Comparison of ENCODE assay signal across 8 cellular contexts in genomic region chr16:86566601-86566965, GRCh38. TPM values are rescaled to one million over a fixed set of nuclear protein-coding genes. Genes with fewer than 3 reads are reported as not detected.
DNase-seq lines count a peak whose midpoint lies in the region; ATAC-seq and TF ChIP-seq lines count a peak whose summit lies in the region.

Gene FOXC2, plus strand, starts transcription at chr16:86566829. Its CDS starts 507 bp downstream, at chr16:86567336.

- H3K27me3 ChIP-seq in colonic mucosa (peaks cover 75% of the 10 kb centered on the region), layer of hippocampus (ENCODE audit: control insufficient read depth, insufficient read depth, low read length) (peaks cover 32% of the 10 kb centered on the region)

- H3K9ac ChIP-seq in ES-I3 (ENCODE audit: low read depth, low read length): peak within 1 kb of the TSS; percentile 71; the same call in 1 of the 2 replicates
- peak within 1 kb of the TSS in 1 of 2 donors; percentile 35 for H3K9ac ChIP-seq in colonic mucosa (ENCODE audit: low read depth in 2 of 2, low read length in 2 of 2)

- H3K4me1 ChIP-seq in ES-I3 (ENCODE audit: insufficient read depth, low read length): peaks cover 23% of the 10 kb centered on the region
- H3K4me1 ChIP-seq in colonic mucosa: no peaks in the 10 kb centered on the region

- no peak within 1 kb of the TSS for H3K27ac ChIP-seq in colonic mucosa
- H3K27ac ChIP-seq in layer of hippocampus (ENCODE audit: low read depth, low read length): peak within 1 kb of the TSS; percentile 18

- H3K36me3 ChIP-seq in ES-I3 (ENCODE audit: insufficient read depth, low read length): no peaks in the 10 kb centered on the region
- H3K36me3 ChIP-seq in colonic mucosa: no peaks in the 10 kb centered on the region

- H3K4me3 ChIP-seq in colonic mucosa: no peak within 1 kb of the TSS

- no peak for TF ChIP-seq CTCF in colonic mucosa (IDR thresholded peaks at IDR 0.05)

- intact Hi-C loops in colonic mucosa (cut with DNase I): loop anchor here (10.0 kb wide), 1 partner anchor 638 kb away; no protein-coding TSS in a partner anchor

- no peak for ATAC-seq in HG02798 (IDR thresholded peaks at IDR 0.05; ENCODE audit: poor library complexity, unreplicated experiment)

- no peaks in the 10 kb centered on the region; the same call in 1 of the 2 replicates for H3K9me3 ChIP-seq in ES-I3 (ENCODE audit: control insufficient read depth, insufficient read depth, low read length)
- H3K9me3 ChIP-seq in colonic mucosa: no peaks in the 10 kb centered on the region

- DNase-seq in T-helper 9 cell: peak; percentile 31
- peak; percentile 70 for DNase-seq in colonic mucosa
- DNase-seq in stimulated activated CD8-positive, alpha-beta memory T cell treated with anti-CD3 and anti-CD28 coated beads, Interleukin-4, amount 100 ng/mL, for 24 hours (ENCODE audit: low read depth): peak; percentile 40
- DNase-seq in NCI-H510A treated with DMSO at 0.1 percent for 48 hours (lab: John Stamatoyannopoulos, UW): no peak
- no peak for DNase-seq in NCI-H1417 (lab: John Stamatoyannopoulos, UW)

RNA-seq across cellular contexts. Expression of gene FOXC2, which starts in this region (rescaled TPM):
- total RNA-seq in colonic mucosa: under 1 TPM; 0.11 to 0.22 TPM

Comparison
In these comparisons a context has a peak if more than half of its experiments do, and no peak if none do; other contexts are left out.
1. Peak in DNase-seq in colonic mucosa; RNA of the gene not detected or under 1 TPM.
2. DNase-seq: peak in T-helper 9 cell (single experiment) and stimulated activated CD8-positive, alpha-beta memory T cell treated with anti-CD3 and anti-CD28 coated beads, Interleukin-4, amount 100 ng/mL, for 24 hours (single experiment); none in NCI-H510A treated with DMSO at 0.1 percent for 48 hours (single experiment) and NCI-H1417 (0 of 3).